Comparison of ENCODE assay signal across 27 cellular contexts in the genomic region with DNA sequence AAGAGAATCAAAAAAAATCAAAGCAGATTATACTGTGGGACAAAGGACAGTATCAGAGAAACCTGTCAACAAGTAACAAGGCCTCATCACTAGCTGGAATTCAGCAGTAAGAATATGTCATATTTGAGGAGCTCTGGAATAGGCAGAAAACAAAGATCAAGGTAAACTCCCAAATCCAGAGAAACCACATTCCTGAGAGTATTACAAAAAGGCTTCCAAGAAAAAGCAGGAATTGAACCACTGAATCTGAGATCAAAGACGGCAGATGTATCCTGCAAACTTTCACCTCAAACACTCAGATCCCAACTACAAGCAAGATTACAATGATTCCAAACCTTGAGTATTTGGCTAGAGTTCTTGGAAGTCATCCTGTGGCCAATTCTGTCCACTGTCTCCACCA. TPM values are rescaled to one million over a fixed set of nuclear protein-coding genes. Genes with fewer than 3 reads are reported as not detected.
DNase-seq lines count a peak whose midpoint lies in the region; ATAC-seq, FAIRE-seq and TF ChIP-seq lines count a peak whose summit lies in the region.
"Had no signal": no experiment of that assay in that cellular context is flagged by ENCODE, and none has a peak within 500 bp of the region (broad histone marks: within the 10 kb centered on the region; RNA-seq: fewer than 3 reads in every experiment).

No MANE protein-coding gene starts in this region.

- no TSS peak for BruUV-seq in Calu3 (replicated peaks; lab: Mats Ljungman, UMichigan)

- no peaks in the 10 kb centered on the region for H3K27me3 Mint-ChIP-seq in activated CD4-positive, alpha-beta T cell treated with anti-CD3 and anti-CD28 coated beads for 36 hours
- H3K27me3 Mint-ChIP-seq in CD4-positive, alpha-beta T cell, result no peaks in the 10 kb centered on the region
- no peaks in the 10 kb centered on the region for H3K27me3 Mint-ChIP-seq in activated CD4-positive, alpha-beta memory T cell treated with anti-CD3 and anti-CD28 coated beads, Interleukin-2, amount 10 ng/mL, durations not matched to agents 7 days and 5 days
- no peaks in the 10 kb centered on the region for H3K27me3 Mint-ChIP-seq in Calu3 (ENCODE audit: unreplicated experiment)

- H3K27ac Mint-ChIP-seq in activated CD4-positive, alpha-beta T cell treated with anti-CD3 and anti-CD28 coated beads for 36 hours, result peak overlapping the region; percentile 98
- peak overlapping the region; percentile 92 for H3K27ac Mint-ChIP-seq in CD4-positive, alpha-beta T cell
- H3K27ac Mint-ChIP-seq in activated CD4-positive, alpha-beta memory T cell treated with anti-CD3 and anti-CD28 coated beads, Interleukin-2, amount 10 ng/mL, durations not matched to agents 7 days and 5 days, result peak overlapping the region; percentile 63
- H3K27ac Mint-ChIP-seq in Calu3 (ENCODE audit: unreplicated experiment), result no peak overlapping the region
- H3K27ac Mint-ChIP-seq: H9 had no signal

- H3K4me1 Mint-ChIP-seq in activated CD4-positive, alpha-beta T cell treated with anti-CD3 and anti-CD28 coated beads for 36 hours, result peaks cover 80% of the 10 kb centered on the region
- H3K4me1 Mint-ChIP-seq in CD4-positive, alpha-beta T cell (ENCODE audit: low read depth), result peaks cover 89% of the 10 kb centered on the region
- peaks cover 62% of the 10 kb centered on the region for H3K4me1 Mint-ChIP-seq in activated CD4-positive, alpha-beta memory T cell treated with anti-CD3 and anti-CD28 coated beads, Interleukin-2, amount 10 ng/mL, durations not matched to agents 7 days and 5 days
- peaks cover 32% of the 10 kb centered on the region for H3K4me1 Mint-ChIP-seq in Calu3 (ENCODE audit: low read depth, unreplicated experiment)

- H3K9me3 ChIP-seq in CD4-positive, alpha-beta T cell (ENCODE audit: control insufficient read depth, low read length), result no peaks in the 10 kb centered on the region

- H3K27ac ChIP-seq in CD4-positive, alpha-beta T cell (ENCODE audit: low read depth, low read length), result no peak overlapping the region
- H3K27ac ChIP-seq: foreskin keratinocyte had no signal

- no peak for TF ChIP-seq CTCF in CD4-positive, alpha-beta T cell (IDR thresholded peaks at IDR 0.05)
- no peak for TF ChIP-seq CTCF in epithelial cell of esophagus (IDR thresholded peaks at IDR 0.05; ENCODE audit: insufficient read depth, low read depth, low read length, missing control alignments)
- TF ChIP-seq CTCF in Calu3 (IDR thresholded peaks at IDR 0.05; ENCODE audit: unreplicated experiment), result no peak

- H3K4me3 Mint-ChIP-seq in activated CD4-positive, alpha-beta T cell treated with anti-CD3 and anti-CD28 coated beads for 36 hours, result no peak overlapping the region
- H3K4me3 Mint-ChIP-seq in CD4-positive, alpha-beta T cell, result no peak overlapping the region
- no peak overlapping the region for H3K4me3 Mint-ChIP-seq in activated CD4-positive, alpha-beta memory T cell treated with anti-CD3 and anti-CD28 coated beads, Interleukin-2, amount 10 ng/mL, durations not matched to agents 7 days and 5 days
- no peak overlapping the region for H3K4me3 Mint-ChIP-seq in Calu3 (ENCODE audit: low read depth, unreplicated experiment)
- H3K4me3 Mint-ChIP-seq: H9 had no signal

- no peak for ATAC-seq in activated CD4-positive, alpha-beta T cell treated with anti-CD3 and anti-CD28 coated beads for 36 hours
- ATAC-seq in CD4-positive, alpha-beta T cell (ENCODE audit: poor library complexity), result no peak
- ATAC-seq in GM18519 (IDR thresholded peaks at IDR 0.05; ENCODE audit: low FRiP score, unreplicated experiment), result no peak
- ATAC-seq: esophagus mucosa, foreskin keratinocyte, left colon had no signal

- CTCF ChIA-PET in activated CD4-positive, alpha-beta T cell treated with anti-CD3 and anti-CD28 coated beads for 36 hours (lab: Charles Lee), result no interaction called here
- CTCF ChIA-PET in CD4-positive, alpha-beta T cell (lab: Charles Lee), result interaction anchor here (1.4 to 1.5 kb wide), 3 partner anchors 10 to 14 kb away, joined by 3 to 4 read pairs (median 3); no protein-coding TSS in a partner anchor
- CTCF ChIA-PET in activated CD4-positive, alpha-beta memory T cell treated with anti-CD3 and anti-CD28 coated beads, Interleukin-2, amount 10 ng/mL, durations not matched to agents 7 days and 5 days (lab: Charles Lee), result interaction anchor here (1.7 to 2.3 kb wide), 2 partner anchors 16 to 32 kb away, joined by 4 to 9 read pairs; a partner anchor contains a TSS
- CTCF ChIA-PET in Calu3 (lab: Charles Lee), result no interaction called here

- FAIRE-seq in H54 (lab: Jason Lieb, UNC), result no peak
- FAIRE-seq: colon, urothelium cell line had no signal

- no peaks in the 10 kb centered on the region for H3K9me3 Mint-ChIP-seq in activated CD4-positive, alpha-beta T cell treated with anti-CD3 and anti-CD28 coated beads for 36 hours (ENCODE audit: low read depth)
- H3K9me3 Mint-ChIP-seq in CD4-positive, alpha-beta T cell, result peaks cover 2% of the 10 kb centered on the region
- H3K9me3 Mint-ChIP-seq in activated CD4-positive, alpha-beta memory T cell treated with anti-CD3 and anti-CD28 coated beads, Interleukin-2, amount 10 ng/mL, durations not matched to agents 7 days and 5 days, result no peaks in the 10 kb centered on the region
- H3K9me3 Mint-ChIP-seq in Calu3 (ENCODE audit: low read depth, unreplicated experiment), result no peaks in the 10 kb centered on the region
- H3K9me3 Mint-ChIP-seq: H9 had no signal

- H3K36me3 Mint-ChIP-seq in activated CD4-positive, alpha-beta T cell treated with anti-CD3 and anti-CD28 coated beads for 36 hours (ENCODE audit: low read depth), result peaks cover 27% of the 10 kb centered on the region
- H3K36me3 Mint-ChIP-seq in CD4-positive, alpha-beta T cell (ENCODE audit: low read depth), result peaks cover 6% of the 10 kb centered on the region
- peaks cover 17% of the 10 kb centered on the region for H3K36me3 Mint-ChIP-seq in activated CD4-positive, alpha-beta memory T cell treated with anti-CD3 and anti-CD28 coated beads, Interleukin-2, amount 10 ng/mL, durations not matched to agents 7 days and 5 days (ENCODE audit: low read depth)
- H3K36me3 Mint-ChIP-seq in Calu3 (ENCODE audit: insufficient read depth, unreplicated experiment), result no peaks in the 10 kb centered on the region

- POLR2A ChIA-PET in activated CD4-positive, alpha-beta T cell treated with anti-CD3 and anti-CD28 coated beads for 36 hours (lab: Charles Lee), result no interaction called here
- POLR2A ChIA-PET in CD4-positive, alpha-beta T cell (lab: Charles Lee), result interaction anchor here (9.6 kb wide), 1 partner anchor 15 kb away, joined by 302 read pairs; a partner anchor contains a TSS
- POLR2A ChIA-PET in activated CD4-positive, alpha-beta memory T cell treated with anti-CD3 and anti-CD28 coated beads, Interleukin-2, amount 10 ng/mL, durations not matched to agents 7 days and 5 days (lab: Charles Lee), result interaction anchor here (5.8 to 5.9 kb wide), 2 partner anchors 13 to 17 kb away, joined by 23 to 146 read pairs; a partner anchor contains a TSS

- H3K4me3 ChIP-seq in epithelial cell of esophagus (ENCODE audit: low read length), result no peak overlapping the region

- no peak for TF ChIP-seq POLR2A in H54 (IDR thresholded peaks at IDR 0.05; ENCODE audit: low read depth, low read length)

- H3K27me3 ChIP-seq in CD4-positive, alpha-beta T cell (ENCODE audit: control insufficient read depth, insufficient read depth, low read length), result no peaks in the 10 kb centered on the region
- H3K27me3 ChIP-seq: foreskin keratinocyte had no signal

- DNase-seq in activated CD4-positive, alpha-beta T cell treated with anti-CD3 and anti-CD28 coated beads for 36 hours, result no peak
- no peak for DNase-seq in activated CD4-positive, alpha-beta T cell treated with anti-CD3 and anti-CD28 coated beads, Interleukin-2, amount 50 U/mL, for 4 hours
- DNase-seq in CD4-positive, alpha-beta T cell, result no peak
- no peak for DNase-seq in activated CD4-positive, alpha-beta memory T cell treated with anti-CD3 and anti-CD28 coated beads, Interleukin-2, amount 10 ng/mL, durations not matched to agents 7 days and 5 days
- DNase-seq in epithelial cell of esophagus (ENCODE audit: low read depth) (peak; percentile 52), H54 (ENCODE audit: insufficient read length, low spot score) (no peak), Calu3 (no peak)
- DNase-seq: activated CD4-positive, alpha-beta T cell treated with anti-CD3 and anti-CD28 coated beads, Interleukin-2, amount 50 U/mL, for 48 hours; activated T-cell treated with anti-CD3 and anti-CD28 coated beads, Interleukin-2, amount 50 U/mL, for 48 hours; DND-41; effector CD8-positive, alpha-beta T cell; H9; Karpas-422; left colon; mesenchymal stem cell; MV-4-11; NCI-H2171; NCI-H524 treated with DMSO at 0.1 percent for 48 hours; NK-92 treated with Interleukin-12 subunit alpha and Interleukin-12 subunit beta, amount 100 ng/mL, for 24 hours; occipital lobe; SIG-M5; stimulated activated CD8-positive, alpha-beta memory T cell treated with anti-CD3 and anti-CD28 coated beads, Interleukin-4, amount 100 ng/mL, for 48 hours had no signal

- intact Hi-C loops in activated CD4-positive, alpha-beta T cell treated with anti-CD3 and anti-CD28 coated beads for 36 hours (cut with DNase I, micrococcal nuclease), result no loop called here
- intact Hi-C loops in CD4-positive, alpha-beta T cell (cut with DNase I, micrococcal nuclease), result loop anchor here in 1 of 2 experiments (1.0 kb wide), 1 partner anchor 16 kb away; no protein-coding TSS in a partner anchor
- intact Hi-C loops in Calu3 (cut with micrococcal nuclease; ENCODE audit: unreplicated experiment), result no loop called here

RNA-seq across cellular contexts. Expression of a gene that starts 16.3 kb away (rescaled TPM):
- 10 to 100 TPM; 16.5 to 16.6 TPM for total RNA-seq in activated CD4-positive, alpha-beta T cell treated with anti-CD3 and anti-CD28 coated beads for 36 hours
- total RNA-seq in CD4-positive, alpha-beta T cell, result 10 to 100 TPM; 17.1 to 17.8 TPM
- total RNA-seq in activated CD4-positive, alpha-beta memory T cell treated with anti-CD3 and anti-CD28 coated beads, Interleukin-2, amount 10 ng/mL, durations not matched to agents 7 days and 5 days, result 10 to 100 TPM; 16.7 to 18.5 TPM
- total RNA-seq in Calu3 (2022), result 11.2 and 13.2 TPM in 2 replicates

Comparison
In these comparisons a context has a peak if more than half of its experiments do, and no peak if none do; other contexts are left out.
1. CTCF ChIA-PET loops: an anchor here in CD4-positive, alpha-beta T cell (1.4 to 1.5 kb wide) and activated CD4-positive, alpha-beta memory T cell treated with anti-CD3 and anti-CD28 coated beads, Interleukin-2, amount 10 ng/mL, durations not matched to agents 7 days and 5 days (1.7 to 2.3 kb wide); none called in activated CD4-positive, alpha-beta T cell treated with anti-CD3 and anti-CD28 coated beads for 36 hours and Calu3.